In genomic region chr10:96413151-96413787, GRCh38 we compare ENCODE assay signal across 18 cellular contexts. TPM values are rescaled to one million over a fixed set of nuclear protein-coding genes. Genes with fewer than 3 reads are reported as not detected.
DNase-seq lines count a peak whose midpoint lies in the region; ATAC-seq, FAIRE-seq and TF ChIP-seq lines count a peak whose summit lies in the region.
"Had no signal": no experiment of that assay in that cellular context is flagged by ENCODE, and none has a peak within 500 bp of the region (broad histone marks: within the 10 kb centered on the region; RNA-seq: fewer than 3 reads in every experiment).

No MANE protein-coding gene starts in this region.

- no peaks in the 10 kb centered on the region for H3K27me3 Mint-ChIP-seq in neural progenitor cell (ENCODE audit: insufficient read depth, low read depth)

- no peak overlapping the region for H2BK12ac ChIP-seq in H1 (ENCODE audit: low read depth, low read length)

- no peaks in the 10 kb centered on the region for H3K4me1 ChIP-seq in H1 (replicated peaks in 1 of 4; ENCODE audit: control insufficient read depth in 3 of 4, insufficient read depth in 4 of 4, low read length in 3 of 4)
- H3K4me1 ChIP-seq in neural progenitor cell, result peaks cover 11% of the 10 kb centered on the region
- H3K4me1 ChIP-seq: right lobe of liver had no signal

- H3K23ac ChIP-seq in H1 (ENCODE audit: insufficient read length), result no peak overlapping the region

- no peak overlapping the region for H3K4ac ChIP-seq in H1 (replicated peaks; ENCODE audit: insufficient read length, low read depth, low read length)

- TF ChIP-seq POLR2A in H1 (IDR thresholded peaks at IDR 0.05; ENCODE audit: control extremely low read depth in 1 of 2, low read depth in 2 of 2, low read length in 2 of 2), result no peak

- H3K27me3 ChIP-seq in MG63 (peaks cover 23% of the 10 kb centered on the region), H1 (replicated peaks in 1 of 4; ENCODE audit: control insufficient read depth in 3 of 4, extremely low read depth in 1 of 4, insufficient read depth in 3 of 4, low read length in 3 of 4) (no peaks in the 10 kb centered on the region), neural progenitor cell (no peaks in the 10 kb centered on the region)
- H3K27me3 ChIP-seq: right lobe of liver, testis had no signal

- peaks cover 2% of the 10 kb centered on the region for H3K36me3 Mint-ChIP-seq in neural progenitor cell

- no peaks in the 10 kb centered on the region for H3K79me1 ChIP-seq in H1 (ENCODE audit: low read depth, low read length)

- H3K14ac ChIP-seq in H1 (ENCODE audit: insufficient read length), result no peak overlapping the region

- H3K4me3 Mint-ChIP-seq in neural progenitor cell, result no peak overlapping the region
- H3K4me3 Mint-ChIP-seq: activated T-cell treated with anti-CD3 and anti-CD28 coated beads, Interleukin-2, amount 50 U/mL, for 72 hours had no signal

- H2BK15ac ChIP-seq in H1 (ENCODE audit: low read length), result no peak overlapping the region

- no peaks in the 10 kb centered on the region for H3K9me3 Mint-ChIP-seq in neural progenitor cell
- H3K9me3 Mint-ChIP-seq: activated T-cell treated with anti-CD3 and anti-CD28 coated beads, Interleukin-2, amount 50 U/mL, for 72 hours had no signal

- no peak overlapping the region for H4K5ac ChIP-seq in H1 (ENCODE audit: insufficient read length, low read depth, low read length)

- DNase-seq in GM12864 (ENCODE audit: low read depth) (no peak), MG63 (peak; percentile 23), H1 (ENCODE audit: low read depth in 1 of 2, low spot score in 2 of 2) (peak in 1 of 2 experiments; percentile 81), neural progenitor cell (ENCODE audit: low spot score) (no peak), OCI-M2 (lab: John Stamatoyannopoulos, UW; ENCODE audit: unreplicated experiment) (no peak), H4 (ENCODE audit: low spot score) (no peak)
- no peak for DNase-seq in activated naive CD4-positive, alpha-beta T cell (lab: John Stamatoyannopoulos, UW)
- DNase-seq: MV-4-11, right lobe of liver, testis had no signal

- H3K27ac ChIP-seq in H1 (ENCODE audit: low read depth, low read length) (no peak overlapping the region), neural progenitor cell (no peak overlapping the region)
- H3K27ac ChIP-seq: breast epithelium, HL-60, right lobe of liver, testis, VCaP had no signal

- no peak for FAIRE-seq in H1 (lab: Jason Lieb, UNC)

- no peaks in the 10 kb centered on the region for H3K23me2 ChIP-seq in H1 (ENCODE audit: low read depth, low read length)

- H3K9me3 ChIP-seq in MG63 (no peaks in the 10 kb centered on the region), H1 (ENCODE audit: insufficient read depth in 2 of 2, low read depth in 1 of 2, low read length in 1 of 2) (no peaks in the 10 kb centered on the region), neural progenitor cell (ENCODE audit: low read depth) (no peaks in the 10 kb centered on the region)
- H3K9me3 ChIP-seq: breast epithelium, right lobe of liver, testis had no signal

- peak; percentile 36 for TF ChIP-seq CTCF in GM12864 (IDR thresholded peaks at IDR 0.05; ENCODE audit: low read depth, low read length, missing control alignments)
- peak; percentile 62 to 74 (median 71) for TF ChIP-seq CTCF in H1 (IDR thresholded peaks at IDR 0.05; ENCODE audit: control extremely low read depth in 1 of 3, insufficient read depth in 1 of 3, low read depth in 1 of 3, low read length in 3 of 3)
- TF ChIP-seq CTCF in neural progenitor cell (IDR thresholded peaks at IDR 0.05), result peak; percentile 44

- POLR2A ChIA-PET in H1 (lab: Charles Lee; ENCODE audit: partially characterized antibody), result no interaction called here

- no peak overlapping the region for H3K9ac ChIP-seq in H1 (replicated peaks in 1 of 4; ENCODE audit: extremely low read depth in 1 of 4, low read depth in 3 of 4, low read length in 3 of 4)
- H3K9ac ChIP-seq in neural progenitor cell, result no peak overlapping the region

- H2AFZ ChIP-seq in H1 (ENCODE audit: low read length) (no peak overlapping the region), neural progenitor cell (replicated peaks) (no peak overlapping the region)

- WGBS in H1 (ENCODE audit: extremely low coverage in 1 of 2, insufficient coverage in 1 of 2, insufficient read length in 1 of 2, insufficient replicate concordance in 2 of 2, low coverage in 1 of 2, low lambda C conversion rate in 2 of 2, missing lambda C conversion rate in 1 of 2), 2 experiments, result 79% methylated on average over 13 of the region's 13 CpGs; no CpG with 5 or more reads in 1 of the 2 experiments

- H4K8ac ChIP-seq in H1 (ENCODE audit: extremely low read depth, insufficient read depth, low read length), result no peak overlapping the region

- CTCF ChIA-PET in H1 (lab: Charles Lee; ENCODE audit: partially characterized antibody), result interaction anchor here (0.7 to 6.4 kb wide), 35 partner anchors 9 to 227 kb away, joined by 3 to 36 read pairs (median 5); partner anchors contain the start of gene TLL2

- no peak overlapping the region for H3K27ac Mint-ChIP-seq in neural progenitor cell
- H3K27ac Mint-ChIP-seq: activated T-cell treated with anti-CD3 and anti-CD28 coated beads, Interleukin-2, amount 50 U/mL, for 72 hours had no signal

- ATAC-seq in GM18870 (IDR thresholded peaks at IDR 0.05; ENCODE audit: unreplicated experiment), result no peak
- ATAC-seq: activated T-cell treated with anti-CD3 and anti-CD28 coated beads, Interleukin-2, amount 50 U/mL, for 72 hours; esophagus mucosa; right lobe of liver had no signal

- no peaks in the 10 kb centered on the region for H3K36me3 ChIP-seq in MG63
- no peaks in the 10 kb centered on the region for H3K36me3 ChIP-seq in H1 (ENCODE audit: control insufficient read depth in 2 of 4, insufficient read depth in 4 of 4, low read length in 3 of 4)
- no peaks in the 10 kb centered on the region for H3K36me3 ChIP-seq in neural progenitor cell
- H3K36me3 ChIP-seq: breast epithelium, right lobe of liver had no signal

- no peak for TF ChIP-seq EP300 in H1 (IDR thresholded peaks at IDR 0.05; ENCODE audit: borderline replicate concordance in 1 of 2, low read depth in 2 of 2, low read length in 2 of 2)

- H3K4me3 ChIP-seq in GM12864 (ENCODE audit: low read depth, low read length) (no peak overlapping the region), MG63 (no peak overlapping the region), H1 (ENCODE audit: extremely low read depth in 1 of 4, insufficient read depth in 2 of 4, low read depth in 3 of 4, low read length in 4 of 4) (no peak overlapping the region), neural progenitor cell (no peak overlapping the region)
- H3K4me3 ChIP-seq: breast epithelium, right lobe of liver, testis had no signal

- H3K79me2 ChIP-seq in H1 (ENCODE audit: control insufficient read depth in 1 of 2, insufficient read depth in 2 of 2, low read length in 2 of 2), result no peaks in the 10 kb centered on the region
- H3K79me2 ChIP-seq in neural progenitor cell (ENCODE audit: low read depth), result no peaks in the 10 kb centered on the region

- no peak overlapping the region for H3K4me2 ChIP-seq in H1 (ENCODE audit: insufficient read depth in 1 of 2, low read depth in 2 of 2, low read length in 2 of 2)
- no peak overlapping the region for H3K4me2 ChIP-seq in neural progenitor cell

- no peak overlapping the region for H2BK5ac ChIP-seq in H1 (ENCODE audit: low read depth, low read length)

- no peak overlapping the region for H3K56ac ChIP-seq in H1 (replicated peaks; ENCODE audit: insufficient read length, low read depth, low read length)

- peaks cover 3% of the 10 kb centered on the region for H3K4me1 Mint-ChIP-seq in neural progenitor cell

- peak; percentile 27 to 57; a peak in 3 of 4 replicates for TF ChIP-seq RAD21 in H1 (IDR thresholded peaks at IDR 0.05 in 1 of 2, conservative IDR thresholded peaks at IDR 0.05 in 1 of 2; ENCODE audit: low read depth in 2 of 2, low read length in 2 of 2)

- H4K91ac ChIP-seq in H1 (replicated peaks; ENCODE audit: insufficient read length, low read length), result no peak overlapping the region

- H2BK120ac ChIP-seq in H1 (replicated peaks; ENCODE audit: low read depth, low read length), result no peak overlapping the region

- no peak overlapping the region for H3K18ac ChIP-seq in H1 (ENCODE audit: extremely low read depth, low read length)

- no peak overlapping the region for H2AK5ac ChIP-seq in H1 (ENCODE audit: low read depth, low read length)

- no peak overlapping the region for H2BK20ac ChIP-seq in H1 (ENCODE audit: low read length)

- peaks cover 2% of the 10 kb centered on the region for H3F3A ChIP-seq in neural progenitor cell (ENCODE audit: low read depth)

- no peaks in the 10 kb centered on the region for H4K20me1 ChIP-seq in H1 (replicated peaks in 1 of 2; ENCODE audit: control insufficient read depth in 1 of 2, insufficient read depth in 2 of 2, low read length in 2 of 2)
- no peaks in the 10 kb centered on the region for H4K20me1 ChIP-seq in neural progenitor cell (ENCODE audit: low read depth)

TF ChIP-seq in H1, 55 proteins besides CTCF, POLR2A, EP300 and RAD21 (continues in another document):
- TF ChIP-seq MAX (IDR thresholded peaks at IDR 0.05), result no peak
- no peak for TF ChIP-seq HDAC2 (IDR thresholded peaks at IDR 0.05; ENCODE audit: borderline replicate concordance in 1 of 2, low read depth in 2 of 2, low read length in 2 of 2)
- no peak for TF ChIP-seq JUN (IDR thresholded peaks at IDR 0.05; ENCODE audit: low read depth, low read length)
- no peak for TF ChIP-seq SIN3A (conservative IDR thresholded peaks at IDR 0.05 in 1 of 2, IDR thresholded peaks at IDR 0.05 in 1 of 2; ENCODE audit: low read depth in 1 of 2, low read length in 2 of 2)
- no peak for TF ChIP-seq NANOG (IDR thresholded peaks at IDR 0.05; ENCODE audit: insufficient read depth, low read depth, low read length, poor library complexity, severe bottlenecking)
- TF ChIP-seq CBX8 (IDR thresholded peaks at IDR 0.05; ENCODE audit: borderline replicate concordance, low read depth, low read length), result no peak
- no peak for TF ChIP-seq CEBPB (IDR thresholded peaks at IDR 0.05; ENCODE audit: low read depth, low read length)
- TF ChIP-seq SP2 (IDR thresholded peaks at IDR 0.05; ENCODE audit: low read length), result no peak

RNA-seq across cellular contexts. Expression of gene OPALIN, which starts 54.5 kb away (rescaled TPM):
- not detected in 2 replicates for total RNA-seq in MG63 (2014; rRNA removed; shearing (Covaris generic); ENCODE audit: low replicate concordance)
- not detected in 2 replicates for total RNA-seq in H1 (2021; fragmentation: NEBNext Ultra II Directional; extraction: Animal tissue kit (Norgen Biotek cat#: 25700))
- polyA plus RNA-seq in H1 (2011; rRNA removed), result 0.03 TPM in 1 of 2 replicates, not detected in the other
- not detected for polyA plus RNA-seq in H1 (2011; cell fraction: cytosol; rRNA removed)
- not detected for polyA plus RNA-seq in H1 (2011; cell fraction: nucleus; rRNA removed)
- polyA plus RNA-seq in H1 (2012, experiment 1 of 2), result not detected in 4 replicates
- polyA plus RNA-seq in H1 (2012, experiment 2 of 2), result not detected
- polyA plus RNA-seq in H1 (2013, experiment 1 of 2), result 0.06 TPM
- polyA plus RNA-seq in H1 (2013, experiment 2 of 2), result 0.06 TPM
- not detected in 2 replicates for polyA minus RNA-seq in H1 (2011; rRNA and poly(A)+ RNA removed)
- not detected for polyA minus RNA-seq in H1 (2011; cell fraction: cytosol; rRNA and poly(A)+ RNA removed)
- not detected for polyA minus RNA-seq in H1 (2011; cell fraction: nucleus; rRNA and poly(A)+ RNA removed)
- total RNA-seq in neural progenitor cell (ENCODE audit: low replicate concordance), result not detected in 2 replicates
- total RNA-seq in H4 (2014; rRNA removed; shearing (Covaris generic)), result not detected in 2 replicates
- total RNA-seq: activated T-cell treated with anti-CD3 and anti-CD28 coated beads, Interleukin-2, amount 50 U/mL, for 72 hours; breast epithelium; esophagus mucosa; mononuclear cell; NCI-H460; right lobe of liver; testis had no signal
